In the genomic region with DNA sequence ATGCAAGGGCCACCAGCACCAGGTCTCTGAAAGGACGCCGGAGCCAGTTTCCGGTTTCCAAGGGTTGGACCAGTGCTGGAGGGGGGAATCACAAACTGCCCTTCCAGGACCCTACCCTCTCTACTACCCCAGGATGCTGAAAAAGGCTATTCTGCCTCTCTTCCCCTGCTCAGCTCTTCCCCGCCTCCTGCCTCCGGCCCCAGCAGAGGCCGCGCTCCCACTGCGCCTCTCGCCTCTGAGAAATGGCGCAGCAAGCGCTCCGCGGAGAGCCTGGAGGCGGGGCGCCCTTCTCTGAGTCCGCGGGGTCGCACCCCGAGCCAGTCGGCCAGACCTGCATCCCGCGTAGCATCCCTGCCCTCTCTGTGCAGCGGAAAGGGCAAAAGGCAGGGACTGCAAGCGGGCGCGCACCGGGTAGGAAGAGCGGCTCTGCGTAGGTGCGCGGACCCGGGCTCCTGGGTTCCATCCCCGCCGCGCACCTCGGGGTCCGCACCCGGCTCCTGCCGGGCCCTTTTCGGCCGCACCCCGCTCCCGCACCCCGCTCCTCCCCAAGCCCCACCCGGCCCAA, we compare ENCODE assay signal across 9 cellular contexts. TPM values are rescaled to one million over a fixed set of nuclear protein-coding genes. Genes with fewer than 3 reads are reported as not detected.
DNase-seq lines count a peak whose midpoint lies in the region; ATAC-seq and TF ChIP-seq lines count a peak whose summit lies in the region.
"Had no signal": no experiment of that assay in that cellular context is flagged by ENCODE, and none has a peak within 500 bp of the region (broad histone marks: within the 10 kb centered on the region; RNA-seq: fewer than 3 reads in every experiment).

No MANE protein-coding gene starts in this region.

- no peaks in the 10 kb centered on the region; the same call in 2 of the 3 replicates for H3K9me3 Mint-ChIP-seq in GM23338

- DNase-seq in GM23338 (ENCODE audit: low spot score) (peak; percentile 60), Peyer's patch (no peak), cardiac muscle cell (ENCODE audit: low read depth in 1 of 2, low spot score in 1 of 2) (no peak), NCI-H2171 treated with DMSO at 0.1 percent for 48 hours (lab: John Stamatoyannopoulos, UW) (no peak)
- no peak for DNase-seq in activated CD8-positive, alpha-beta memory T cell treated with anti-CD3 and anti-CD28 coated beads, Interleukin-2, amount 50 U/mL, for 48 hours
- DNase-seq: NCI-H1092 had no signal

- H3K27ac ChIP-seq in GM23338 (ENCODE audit: low read depth) (no peak overlapping the region), Peyer's patch (no peak overlapping the region), cardiac muscle cell (no peak overlapping the region), rectal smooth muscle tissue (ENCODE audit: low read depth, low read length) (no peak overlapping the region)

- TF ChIP-seq CTCF in GM23338 (conservative IDR thresholded peaks at IDR 0.05; ENCODE audit: low read depth in 2 of 2) (peak in 1 of 2 experiments; percentile 17; a peak in 2 of 4 replicates), Peyer's patch (IDR thresholded peaks at IDR 0.05) (no peak), cardiac muscle cell (IDR thresholded peaks at IDR 0.05; ENCODE audit: low read depth, low read length) (no peak)

- H3K27me3 Mint-ChIP-seq in GM23338 (ENCODE audit: insufficient read depth, low read depth, poor library complexity), result peaks cover 42% of the 10 kb centered on the region

- H2AFZ ChIP-seq in GM23338, result peak overlapping the region; percentile 95

- H3K79me2 ChIP-seq in GM23338 (replicated peaks; ENCODE audit: insufficient read depth), result no peaks in the 10 kb centered on the region

- no peak overlapping the region for H3K9ac ChIP-seq in rectal smooth muscle tissue (ENCODE audit: low read length)

- peaks cover 6% of the 10 kb centered on the region; the same call in 1 of the 2 replicates for H4K20me1 ChIP-seq in GM23338 (replicated peaks; ENCODE audit: insufficient read depth)

- H3K9me2 ChIP-seq in GM23338 (ENCODE audit: insufficient read depth), result no peaks in the 10 kb centered on the region

- ATAC-seq in GM23338 (peak; percentile 49), GM21723 (IDR thresholded peaks at IDR 0.05; ENCODE audit: unreplicated experiment) (no peak), GM21367 (IDR thresholded peaks at IDR 0.05; ENCODE audit: unreplicated experiment) (no peak)

- peaks cover 4% of the 10 kb centered on the region for H3K4me1 Mint-ChIP-seq in GM23338

- H3K9me3 ChIP-seq in Peyer's patch (no peaks in the 10 kb centered on the region), cardiac muscle cell (ENCODE audit: low read depth) (no peaks in the 10 kb centered on the region)

- peaks cover 39% of the 10 kb centered on the region for H3K27me3 ChIP-seq in GM23338 (ENCODE audit: insufficient read depth)
- H3K27me3 ChIP-seq in Peyer's patch, result no peaks in the 10 kb centered on the region
- H3K27me3 ChIP-seq in cardiac muscle cell, result peaks cover 74% of the 10 kb centered on the region
- peaks cover 25% of the 10 kb centered on the region for H3K27me3 ChIP-seq in rectal smooth muscle tissue (ENCODE audit: control insufficient read depth, insufficient read depth, low read length)

- no peaks in the 10 kb centered on the region for H3F3A ChIP-seq in GM23338 (replicated peaks; ENCODE audit: low read depth)

- H3K27ac Mint-ChIP-seq in GM23338, result no peak overlapping the region

- H3K4me3 ChIP-seq in GM23338, result peak overlapping the region; percentile 70
- H3K4me3 ChIP-seq in Peyer's patch, result peak overlapping the region; percentile 22 to 54 (median 44)
- peak overlapping the region; percentile 32 for H3K4me3 ChIP-seq in cardiac muscle cell
- H3K4me3 ChIP-seq in rectal smooth muscle tissue (ENCODE audit: low read length), result peak overlapping the region; percentile 57

- peak overlapping the region; percentile 78 for H3K4me2 ChIP-seq in GM23338

- H3K36me3 Mint-ChIP-seq in GM23338 (ENCODE audit: low read depth), result no peaks in the 10 kb centered on the region

- H3K36me3 ChIP-seq in GM23338 (ENCODE audit: insufficient read depth), result no peaks in the 10 kb centered on the region
- H3K36me3 ChIP-seq in Peyer's patch, result no peaks in the 10 kb centered on the region
- H3K36me3 ChIP-seq in cardiac muscle cell, result no peaks in the 10 kb centered on the region
- no peaks in the 10 kb centered on the region for H3K36me3 ChIP-seq in rectal smooth muscle tissue (ENCODE audit: control insufficient read depth, insufficient read depth, low read length)

- no peak for TF ChIP-seq POLR2A in Peyer's patch (IDR thresholded peaks at IDR 0.05)

- peak overlapping the region; percentile 63 for H3K4me3 Mint-ChIP-seq in GM23338

- H3K4me1 ChIP-seq in GM23338 (ENCODE audit: insufficient read depth), result peaks cover 6% of the 10 kb centered on the region
- peaks cover 0 to 16% (median 6%) of the 10 kb centered on the region in 4 donors for H3K4me1 ChIP-seq in Peyer's patch
- no peaks in the 10 kb centered on the region for H3K4me1 ChIP-seq in cardiac muscle cell (ENCODE audit: low read depth)
- no peaks in the 10 kb centered on the region for H3K4me1 ChIP-seq in rectal smooth muscle tissue (ENCODE audit: control insufficient read depth, insufficient read depth, low read length)

TF ChIP-seq in GM23338, 12 proteins besides CTCF, POLR2A, EP300 and RAD21 (continues in another document):
- TF ChIP-seq JUNB (IDR thresholded peaks at IDR 0.05; ENCODE audit: unreplicated experiment), result no peak
- no peak for TF ChIP-seq NANOG (IDR thresholded peaks at IDR 0.05; ENCODE audit: borderline replicate concordance)
- TF ChIP-seq CREB1 (CRISPR knock-in tag; IDR thresholded peaks at IDR 0.05; ENCODE audit: low read depth), result no peak
- TF ChIP-seq, protein P1, sequence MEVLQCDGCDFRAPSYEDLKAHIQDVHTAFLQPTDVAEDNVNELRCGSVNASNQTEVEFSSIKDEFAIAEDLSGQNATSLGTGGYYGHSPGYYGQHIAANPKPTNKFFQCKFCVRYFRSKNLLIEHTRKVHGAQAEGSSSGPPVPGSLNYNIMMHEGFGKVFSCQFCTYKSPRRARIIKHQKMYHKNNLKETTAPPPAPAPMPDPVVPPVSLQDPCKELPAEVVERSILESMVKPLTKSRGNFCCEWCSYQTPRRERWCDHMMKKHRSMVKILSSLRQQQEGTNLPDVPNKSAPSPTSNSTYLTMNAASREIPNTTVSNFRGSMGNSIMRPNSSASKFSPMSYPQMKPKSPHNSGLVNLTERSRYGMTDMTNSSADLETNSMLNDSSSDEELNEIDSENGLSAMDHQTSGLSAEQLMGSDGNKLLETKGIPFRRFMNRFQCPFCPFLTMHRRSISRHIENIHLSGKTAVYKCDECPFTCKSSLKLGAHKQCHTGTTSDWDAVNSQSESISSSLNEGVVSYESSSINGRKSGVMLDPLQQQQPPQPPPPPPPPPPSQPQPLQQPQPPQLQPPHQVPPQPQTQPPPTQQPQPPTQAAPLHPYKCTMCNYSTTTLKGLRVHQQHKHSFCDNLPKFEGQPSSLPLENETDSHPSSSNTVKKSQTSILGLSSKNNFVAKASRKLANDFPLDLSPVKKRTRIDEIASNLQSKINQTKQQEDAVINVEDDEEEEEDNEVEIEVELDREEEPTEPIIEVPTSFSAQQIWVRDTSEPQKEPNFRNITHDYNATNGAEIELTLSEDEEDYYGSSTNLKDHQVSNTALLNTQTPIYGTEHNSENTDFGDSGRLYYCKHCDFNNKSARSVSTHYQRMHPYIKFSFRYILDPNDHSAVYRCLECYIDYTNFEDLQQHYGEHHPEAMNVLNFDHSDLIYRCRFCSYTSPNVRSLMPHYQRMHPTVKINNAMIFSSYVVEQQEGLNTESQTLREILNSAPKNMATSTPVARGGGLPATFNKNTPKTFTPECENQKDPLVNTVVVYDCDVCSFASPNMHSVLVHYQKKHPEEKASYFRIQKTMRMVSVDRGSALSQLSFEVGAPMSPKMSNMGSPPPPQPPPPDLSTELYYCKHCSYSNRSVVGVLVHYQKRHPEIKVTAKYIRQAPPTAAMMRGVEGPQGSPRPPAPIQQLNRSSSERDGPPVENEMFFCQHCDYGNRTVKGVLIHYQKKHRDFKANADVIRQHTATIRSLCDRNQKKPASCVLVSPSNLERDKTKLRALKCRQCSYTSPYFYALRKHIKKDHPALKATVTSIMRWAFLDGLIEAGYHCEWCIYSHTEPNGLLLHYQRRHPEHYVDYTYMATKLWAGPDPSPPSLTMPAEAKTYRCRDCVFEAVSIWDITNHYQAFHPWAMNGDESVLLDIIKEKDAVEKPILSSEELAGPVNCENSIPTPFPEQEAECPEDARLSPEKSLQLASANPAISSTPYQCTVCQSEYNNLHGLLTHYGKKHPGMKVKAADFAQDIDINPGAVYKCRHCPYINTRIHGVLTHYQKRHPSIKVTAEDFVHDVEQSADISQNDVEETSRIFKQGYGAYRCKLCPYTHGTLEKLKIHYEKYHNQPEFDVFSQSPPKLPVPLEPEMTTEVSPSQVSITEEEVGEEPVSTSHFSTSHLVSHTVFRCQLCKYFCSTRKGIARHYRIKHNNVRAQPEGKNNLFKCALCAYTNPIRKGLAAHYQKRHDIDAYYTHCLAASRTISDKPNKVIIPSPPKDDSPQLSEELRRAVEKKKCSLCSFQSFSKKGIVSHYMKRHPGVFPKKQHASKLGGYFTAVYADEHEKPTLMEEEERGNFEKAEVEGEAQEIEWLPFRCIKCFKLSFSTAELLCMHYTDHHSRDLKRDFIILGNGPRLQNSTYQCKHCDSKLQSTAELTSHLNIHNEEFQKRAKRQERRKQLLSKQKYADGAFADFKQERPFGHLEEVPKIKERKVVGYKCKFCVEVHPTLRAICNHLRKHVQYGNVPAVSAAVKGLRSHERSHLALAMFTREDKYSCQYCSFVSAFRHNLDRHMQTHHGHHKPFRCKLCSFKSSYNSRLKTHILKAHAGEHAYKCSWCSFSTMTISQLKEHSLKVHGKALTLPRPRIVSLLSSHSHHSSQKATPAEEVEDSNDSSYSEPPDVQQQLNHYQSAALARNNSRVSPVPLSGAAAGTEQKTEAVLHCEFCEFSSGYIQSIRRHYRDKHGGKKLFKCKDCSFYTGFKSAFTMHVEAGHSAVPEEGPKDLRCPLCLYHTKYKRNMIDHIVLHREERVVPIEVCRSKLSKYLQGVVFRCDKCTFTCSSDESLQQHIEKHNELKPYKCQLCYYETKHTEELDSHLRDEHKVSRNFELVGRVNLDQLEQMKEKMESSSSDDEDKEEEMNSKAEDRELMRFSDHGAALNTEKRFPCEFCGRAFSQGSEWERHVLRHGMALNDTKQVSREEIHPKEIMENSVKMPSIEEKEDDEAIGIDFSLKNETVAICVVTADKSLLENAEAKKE (CRISPR knock-in tag; IDR thresholded peaks at IDR 0.05), result no peak
- no peak for TF ChIP-seq EZH2phosphoT487 (IDR thresholded peaks at IDR 0.05; ENCODE audit: unreplicated experiment)
- no peak for TF ChIP-seq ZNF114 (CRISPR knock-in tag; IDR thresholded peaks at IDR 0.05)
- no peak for TF ChIP-seq ZNF331 (CRISPR knock-in tag; IDR thresholded peaks at IDR 0.05; ENCODE audit: low read depth)
- no peak for TF ChIP-seq EZH2 (IDR thresholded peaks at IDR 0.05; ENCODE audit: low read depth, unreplicated experiment)

RNA-seq across cellular contexts. Expression of a gene that starts 0.5 kb away (rescaled TPM):
- 6.7 and 9.8 TPM in 2 replicates for total RNA-seq in GM23338 (2014; rRNA removed; shearing (Covaris generic))
- polyA plus RNA-seq in GM23338 (2016; fragmentation: Nextera tagmentation; extraction: Ambion mirVana) (3.8 and 5.5 TPM in 2 replicates), cardiac muscle cell (not detected in 2 replicates)
- total RNA-seq in Peyer's patch (1 to 10 TPM; 1.2 to 5.8 (median 1.7) TPM), cardiac muscle cell (0.07 and 0.09 TPM in 2 replicates)
